16 cellular contexts compared by ENCODE assay signal in the genomic region with DNA sequence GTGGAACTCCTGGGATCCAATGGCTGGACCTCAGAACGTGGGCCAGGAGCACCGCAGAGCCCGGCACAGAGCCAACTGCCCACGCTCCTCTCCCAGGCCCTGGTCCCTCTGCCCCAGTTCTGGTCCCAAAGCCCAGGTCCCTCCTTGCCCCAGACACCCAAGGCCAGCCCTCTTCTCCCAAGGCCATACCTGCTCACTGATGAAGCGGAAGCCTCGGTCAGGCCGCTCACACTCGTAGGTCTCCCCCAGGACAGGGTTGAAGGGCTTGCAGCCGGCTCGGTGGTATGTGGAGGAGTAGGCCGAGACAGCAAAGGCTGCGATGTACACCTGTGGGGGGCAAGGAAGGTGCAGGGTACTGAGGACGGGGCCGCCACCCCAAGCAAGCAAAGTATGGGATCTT. TPM values are rescaled to one million over a fixed set of nuclear protein-coding genes. Genes with fewer than 3 reads are reported as not detected.
"Had no signal": no experiment of that assay in that cellular context is flagged by ENCODE, and none has a peak within 500 bp of the region (broad histone marks: within the 10 kb centered on the region; RNA-seq: fewer than 3 reads in every experiment).

No MANE protein-coding gene starts in this region.

- H3K27me3 Mint-ChIP-seq: memory B cell; naive thymus-derived CD8-positive, alpha-beta T cell; progenitor cell of endocrine pancreas; stimulated activated naive CD8-positive, alpha-beta T cell treated with anti-CD3 and anti-CD28 coated beads, Interleukin-15, Interleukin-2, amounts not matched to agents 100 ng/mL and 50 ng/mL, for 24 hours had no signal

- H3K9me3 Mint-ChIP-seq: activated T-cell treated with anti-CD3 and anti-CD28 coated beads, Interleukin-2, amount 50 U/mL, for 4 hours; memory B cell; naive thymus-derived CD8-positive, alpha-beta T cell; stimulated activated naive CD8-positive, alpha-beta T cell treated with anti-CD3 and anti-CD28 coated beads, Interleukin-15, Interleukin-2, amounts not matched to agents 100 ng/mL and 50 ng/mL, for 24 hours had no signal

- H3K4me1 Mint-ChIP-seq: memory B cell had no signal

- H3K27me3 ChIP-seq: adrenal gland, esophagus muscularis mucosa, right atrium auricular region, SJSA1, upper lobe of left lung had no signal

- DNase-seq: activated naive CD4-positive, alpha-beta T cell treated with Interleukin-2 at 50 U/mL for 16 hours; activated T-cell treated with anti-CD3 and anti-CD28 coated beads, Interleukin-2, amount 50 U/mL, for 4 hours; caudate nucleus; hippocampal formation; left ventricle myocardium inferior; nucleus accumbens; small intestine; upper lobe of left lung had no signal

- H3K4me3 Mint-ChIP-seq: activated T-cell treated with anti-CD3 and anti-CD28 coated beads, Interleukin-2, amount 50 U/mL, for 4 hours; memory B cell; naive thymus-derived CD8-positive, alpha-beta T cell; stimulated activated naive CD8-positive, alpha-beta T cell treated with anti-CD3 and anti-CD28 coated beads, Interleukin-15, Interleukin-2, amounts not matched to agents 100 ng/mL and 50 ng/mL, for 24 hours had no signal

- H3K9me3 ChIP-seq: adrenal gland, esophagus muscularis mucosa, left ventricle myocardium inferior, right atrium auricular region, SJSA1, upper lobe of left lung had no signal

- H3K27ac Mint-ChIP-seq: stimulated activated naive CD8-positive, alpha-beta T cell treated with anti-CD3 and anti-CD28 coated beads, Interleukin-15, Interleukin-2, amounts not matched to agents 100 ng/mL and 50 ng/mL, for 24 hours had no signal

- H3K4me3 ChIP-seq: adrenal gland, esophagus muscularis mucosa, left ventricle myocardium inferior, right atrium auricular region, SJSA1, upper lobe of left lung had no signal

- H3K27ac ChIP-seq: adrenal gland, esophagus muscularis mucosa, left ventricle myocardium inferior, right atrium auricular region, SJSA1, upper lobe of left lung had no signal

- H3K4me1 ChIP-seq: left ventricle myocardium inferior had no signal

- ATAC-seq: activated T-cell treated with anti-CD3 and anti-CD28 coated beads, Interleukin-2, amount 50 U/mL, for 4 hours; naive thymus-derived CD8-positive, alpha-beta T cell had no signal

RNA-seq across cellular contexts. Expression of a gene that starts 18.4 kb away (rescaled TPM):
- total RNA-seq: SJSA1 had no signal

RNA-seq across cellular contexts. Expression of a gene that starts 37.9 kb away (rescaled TPM):
- total RNA-seq: SJSA1 had no signal
